ENCODE assay signal across 12 cellular contexts in the genomic region with DNA sequence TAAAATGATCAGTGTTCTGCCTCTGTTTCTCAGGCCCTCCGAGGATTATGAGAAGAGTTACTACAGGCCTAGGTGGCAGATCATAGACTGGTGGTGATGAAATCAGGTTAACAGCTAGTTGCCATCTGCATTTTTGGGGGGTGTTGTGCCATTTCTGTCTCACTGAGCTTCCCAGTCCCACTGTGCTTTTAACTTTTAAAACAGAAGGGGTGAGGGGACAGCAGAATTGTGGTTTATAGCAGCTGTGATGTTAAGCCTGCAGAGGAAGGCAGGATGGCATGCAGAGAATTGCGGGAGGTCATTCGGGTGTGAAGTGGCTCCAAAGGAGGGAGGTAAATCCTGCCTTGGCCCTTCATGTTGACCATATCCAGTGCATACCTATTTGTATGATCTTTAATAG. TPM values are rescaled to one million over a fixed set of nuclear protein-coding genes. Genes with fewer than 3 reads are reported as not detected.
DNase-seq lines count a peak whose midpoint lies in the region; ATAC-seq and TF ChIP-seq lines count a peak whose summit lies in the region.
"Had no signal": no experiment of that assay in that cellular context is flagged by ENCODE, and none has a peak within 500 bp of the region (broad histone marks: within the 10 kb centered on the region; RNA-seq: fewer than 3 reads in every experiment).

No MANE protein-coding gene starts in this region.

- no peaks in the 10 kb centered on the region for H3K9me3 Mint-ChIP-seq in activated CD8-positive, alpha-beta T cell treated with anti-CD3 and anti-CD28 coated beads, Interleukin-2, amount 10 ng/mL, durations not matched to agents 7 days and 5 days (ENCODE audit: insufficient read depth)
- no peaks in the 10 kb centered on the region for H3K9me3 Mint-ChIP-seq in Calu3 (ENCODE audit: low read depth, unreplicated experiment)

- POLR2A ChIA-PET in activated CD8-positive, alpha-beta T cell treated with anti-CD3 and anti-CD28 coated beads, Interleukin-2, amount 10 ng/mL, durations not matched to agents 7 days and 5 days (lab: Charles Lee): interaction anchor here (0.7 to 1.0 kb wide), 4 partner anchors 32 to 94 kb away, joined by 3 read pairs; no protein-coding TSS in a partner anchor

- CTCF ChIA-PET in activated CD8-positive, alpha-beta T cell treated with anti-CD3 and anti-CD28 coated beads, Interleukin-2, amount 10 ng/mL, durations not matched to agents 7 days and 5 days (lab: Charles Lee): interaction anchor here (1.2 to 2.2 kb wide), 2 partner anchors 81 to 97 kb away, joined by 4 to 11 read pairs; no protein-coding TSS in a partner anchor
- CTCF ChIA-PET in Calu3 (lab: Charles Lee): no interaction called here

- no peak for TF ChIP-seq CTCF in Calu3 (IDR thresholded peaks at IDR 0.05; ENCODE audit: unreplicated experiment)

- no TSS peak for BruUV-seq in Calu3 (replicated peaks; lab: Mats Ljungman, UMichigan)

- in situ Hi-C loops in ACHN (cut with HindIII; ENCODE audit: low pct_ligation_motif_present, low pct_unique_long_range_greater_than_20kb, low sequenced_read_pairs): no loop called here

- no peak overlapping the region for H3K4me3 ChIP-seq in H7 (ENCODE audit: insufficient read depth, low read depth, low read length)
- H3K4me3 ChIP-seq: Peyer's patch had no signal

- H3K36me3 ChIP-seq in H7 (replicated peaks; ENCODE audit: control insufficient read depth, insufficient read depth, low read length): no peaks in the 10 kb centered on the region

- H3K27me3 ChIP-seq in H7 (ENCODE audit: control insufficient read depth, insufficient read depth, low read length): no peaks in the 10 kb centered on the region
- H3K27me3 ChIP-seq: Peyer's patch had no signal

- no peaks in the 10 kb centered on the region for H3K27me3 Mint-ChIP-seq in activated CD8-positive, alpha-beta T cell treated with anti-CD3 and anti-CD28 coated beads, Interleukin-2, amount 10 ng/mL, durations not matched to agents 7 days and 5 days (ENCODE audit: low read depth)
- no peaks in the 10 kb centered on the region for H3K27me3 Mint-ChIP-seq in Calu3 (ENCODE audit: unreplicated experiment)

- ATAC-seq in activated CD8-positive, alpha-beta T cell treated with anti-CD3 and anti-CD28 coated beads, Interleukin-2, amount 10 ng/mL, durations not matched to agents 7 days and 5 days: no peak
- ATAC-seq in left lobe of liver: no peak

- H3K27ac Mint-ChIP-seq in activated CD8-positive, alpha-beta T cell treated with anti-CD3 and anti-CD28 coated beads, Interleukin-2, amount 10 ng/mL, durations not matched to agents 7 days and 5 days: peak overlapping the region; percentile 55
- no peak overlapping the region for H3K27ac Mint-ChIP-seq in Calu3 (ENCODE audit: unreplicated experiment)

- peaks cover 72% of the 10 kb centered on the region for H3K4me1 Mint-ChIP-seq in activated CD8-positive, alpha-beta T cell treated with anti-CD3 and anti-CD28 coated beads, Interleukin-2, amount 10 ng/mL, durations not matched to agents 7 days and 5 days (ENCODE audit: low read depth)
- peaks cover 47% of the 10 kb centered on the region for H3K4me1 Mint-ChIP-seq in Calu3 (ENCODE audit: low read depth, unreplicated experiment)

- DNase-seq in ACHN (peak; percentile 76), H7 (peak; percentile 51), left kidney (ENCODE audit: low read depth, low spot score) (peak; percentile 80), NCI-H2227 (lab: John Stamatoyannopoulos, UW; ENCODE audit: unreplicated experiment) (no peak), Calu3 (no peak), left lobe of liver (ENCODE audit: low spot score) (no peak)
- DNase-seq in activated CD8-positive, alpha-beta T cell treated with anti-CD3 and anti-CD28 coated beads, Interleukin-2, amount 10 ng/mL, durations not matched to agents 7 days and 5 days: no peak
- DNase-seq in NK-92 treated with Interleukin-12 subunit alpha and Interleukin-12 subunit beta, amount 100 ng/mL, for 24 hours (lab: John Stamatoyannopoulos, UW): no peak
- DNase-seq: activated CD4-positive, alpha-beta T cell treated with anti-CD3 and anti-CD28 coated beads for 48 hours; C1 segment of cervical spinal cord; NCI-H1092 treated with DMSO at 0.1 percent for 48 hours; Peyer's patch had no signal

- intact Hi-C loops in Calu3 (cut with micrococcal nuclease; ENCODE audit: unreplicated experiment): loop anchor here (10.0 kb wide), 1 partner anchor 103 kb away; no protein-coding TSS in a partner anchor

- H3K4me3 Mint-ChIP-seq in activated CD8-positive, alpha-beta T cell treated with anti-CD3 and anti-CD28 coated beads, Interleukin-2, amount 10 ng/mL, durations not matched to agents 7 days and 5 days: peak overlapping the region; percentile 35
- no peak overlapping the region for H3K4me3 Mint-ChIP-seq in Calu3 (ENCODE audit: low read depth, unreplicated experiment)

- peaks cover 62% of the 10 kb centered on the region for H3K36me3 Mint-ChIP-seq in activated CD8-positive, alpha-beta T cell treated with anti-CD3 and anti-CD28 coated beads, Interleukin-2, amount 10 ng/mL, durations not matched to agents 7 days and 5 days (ENCODE audit: low read depth)
- H3K36me3 Mint-ChIP-seq in Calu3 (ENCODE audit: insufficient read depth, unreplicated experiment): peaks cover 45% of the 10 kb centered on the region

RNA-seq across cellular contexts. Expression of a gene that starts 5.0 kb away (rescaled TPM):
- 39.3 and 47.7 TPM in 2 replicates for total RNA-seq in H7 (2014; rRNA removed; shearing (Covaris generic))
- total RNA-seq in activated CD8-positive, alpha-beta T cell treated with anti-CD3 and anti-CD28 coated beads, Interleukin-2, amount 10 ng/mL, durations not matched to agents 7 days and 5 days: 100 to 1,000 TPM; 175 to 178 TPM
- total RNA-seq in Calu3 (2022): 84.9 and 88.7 TPM in 2 replicates
- total RNA-seq in left lobe of liver: 22.6 TPM

Comparison
In these comparisons a context has a peak if more than half of its experiments do, and no peak if none do; other contexts are left out.
1. DNase-seq: peak in ACHN (single experiment), H7 (single experiment) and left kidney (single experiment); none in activated CD8-positive, alpha-beta T cell treated with anti-CD3 and anti-CD28 coated beads, Interleukin-2, amount 10 ng/mL, durations not matched to agents 7 days and 5 days (single experiment), NK-92 treated with Interleukin-12 subunit alpha and Interleukin-12 subunit beta, amount 100 ng/mL, for 24 hours (single experiment), NCI-H2227 (single experiment), Calu3 (single experiment) and left lobe of liver (single experiment).